In the genomic region with DNA sequence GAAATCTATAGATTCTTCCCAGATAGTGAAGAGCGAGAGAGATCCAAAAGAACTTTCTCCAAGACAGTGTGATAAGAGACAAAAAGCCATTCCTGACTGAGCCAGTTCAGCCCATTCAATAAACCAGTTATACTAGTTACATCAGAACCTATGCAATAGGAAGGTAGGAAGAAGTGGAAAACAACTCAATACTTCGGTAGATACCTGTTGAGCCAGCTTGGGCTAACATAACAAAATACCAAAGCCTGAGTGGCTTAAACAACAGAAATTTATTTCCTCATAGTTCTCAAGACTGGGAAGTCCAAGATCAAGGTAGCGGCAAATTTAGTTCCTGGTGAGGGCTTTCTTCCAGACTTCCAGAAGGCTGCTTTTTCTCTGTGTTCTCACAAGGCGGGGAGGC, we compare ENCODE assay signal across 30 cellular contexts.
"Had no signal": no experiment of that assay in that cellular context is flagged by ENCODE, and none has a peak within 500 bp of the region (broad histone marks: within the 10 kb centered on the region; RNA-seq: fewer than 3 reads in every experiment).

No MANE protein-coding gene starts in this region.

- H3K27me3 ChIP-seq: cardiac muscle cell had no signal

- H3K36me3 ChIP-seq: cardiac muscle cell, MG63, WERI-Rb-1 had no signal

- H3K4me3 ChIP-seq: cardiac muscle cell, MG63 had no signal

- DNase-seq: activated CD4-positive, alpha-beta memory T cell treated with anti-CD3 and anti-CD28 coated beads, Interleukin-2, amount 10 ng/mL, durations not matched to agents 7 days and 5 days; activated CD4-positive, alpha-beta T cell treated with anti-CD3 and anti-CD28 coated beads for 1 hour; activated CD4-positive, alpha-beta T cell treated with anti-CD3 and anti-CD28 coated beads for 48 hours; activated CD4-positive, CD25-positive, alpha-beta regulatory T cell; activated CD8-positive, alpha-beta memory T cell treated with anti-CD3 and anti-CD28 coated beads for 24 hours; activated CD8-positive, alpha-beta memory T cell treated with anti-CD3 and anti-CD28 coated beads, Interleukin-2, amount 10 ng/mL, durations not matched to agents 7 days and 5 days; activated CD8-positive, alpha-beta memory T cell treated with anti-CD3 and anti-CD28 coated beads, Interleukin-2, amount 50 U/mL, for 48 hours; activated effector memory CD4-positive, alpha-beta T cell treated with Interleukin-2 at 50 U/mL for 16 hours; activated naive CD4-positive, alpha-beta T cell treated with anti-CD3 and anti-CD28 coated beads, Interleukin-2, amount 10 ng/mL, durations not matched to agents 7 days and 5 days; activated naive CD8-positive, alpha-beta T cell treated with anti-CD3 and anti-CD28 coated beads, Interleukin-2, amount 50 U/mL, for 24 hours; activated T-cell treated with anti-CD3 and anti-CD28 coated beads, Interleukin-2, amount 50 U/mL, for 48 hours; anterior cingulate cortex; Karpas-422; KBM-7; MG63; NCI-H1048; NCI-H1105 treated with DMSO at 0.1 percent for 48 hours; NCI-H1436; NCI-H1694; NCI-H1930; NCI-H2081 treated with DMSO at 0.1 percent for 48 hours; NCI-H345; NCI-H524 treated with DMSO at 0.1 percent for 48 hours; SHP77; SW 1271; T-helper 1 cell; T-helper 2 cell; T-helper 9 cell; WERI-Rb-1 had no signal

- H3K27ac ChIP-seq: cardiac muscle cell, WERI-Rb-1 had no signal
